ENCODE assay signal across 9 cellular contexts in genomic region chr2:85541753-85542457, GRCh38. TPM values are rescaled to one million over a fixed set of nuclear protein-coding genes. Genes with fewer than 3 reads are reported as not detected.
DNase-seq lines count a peak whose midpoint lies in the region; ATAC-seq and TF ChIP-seq lines count a peak whose summit lies in the region.
"Had no signal": no experiment of that assay in that cellular context is flagged by ENCODE, and none has a peak within 500 bp of the region (broad histone marks: within the 10 kb centered on the region; RNA-seq: fewer than 3 reads in every experiment).

No MANE protein-coding gene starts in this region.

- 53 to 56% methylated on average over 5 of the region's 5 CpGs for whole genome bisulfite sequencing in gastroesophageal sphincter (ENCODE audit: low coverage in 1 of 2), 2 donors
- WGBS in stomach, 5 donors, result 37 to 52% (median 40%) methylated on average over 5 of the region's 5 CpGs
- WGBS in testis, 2 donors, result 58 to 63% methylated on average over 5 of the region's 5 CpGs

- TF ChIP-seq EP300 in gastroesophageal sphincter (IDR thresholded peaks at IDR 0.05) (no peak), stomach (IDR thresholded peaks at IDR 0.05) (no peak)

- H3K4me1 ChIP-seq in gastroesophageal sphincter (peaks cover 6 to 59% (median 29%) of the 10 kb centered on the region in 3 donors), stomach (peaks cover 37 to 76% (median 58%) of the 10 kb centered on the region in 4 donors), testis (peaks cover 23% of the 10 kb centered on the region)

- no peaks in the 10 kb centered on the region for H3K27me3 Mint-ChIP-seq in activated CD8-positive, alpha-beta memory T cell treated with anti-CD3 and anti-CD28 coated beads, Interleukin-2, amount 10 ng/mL, durations not matched to agents 7 days and 5 days
- H3K27me3 Mint-ChIP-seq in activated T-helper 2 cell treated with anti-CD3 and anti-CD28 coated beads, Interferon-gamma antibody, Interleukin-2, Interleukin-4, amounts not matched to agents 10 μg/mL and 5 μg/mL and 100 μg/mL, durations not matched to agents 14 hours and 24 hours and 36 hours (ENCODE audit: low read depth), result no peaks in the 10 kb centered on the region

- H3K4me3 ChIP-seq in gastroesophageal sphincter (peak overlapping the region in 1 of 2 donors; percentile 82), stomach (peak overlapping the region; percentile 81 to 94 (median 90)), testis (no peak overlapping the region)

- H3K27ac Mint-ChIP-seq in activated CD8-positive, alpha-beta memory T cell treated with anti-CD3 and anti-CD28 coated beads, Interleukin-2, amount 10 ng/mL, durations not matched to agents 7 days and 5 days, result peak overlapping the region; percentile 38
- H3K27ac Mint-ChIP-seq in activated T-helper 2 cell treated with anti-CD3 and anti-CD28 coated beads, Interferon-gamma antibody, Interleukin-2, Interleukin-4, amounts not matched to agents 10 μg/mL and 5 μg/mL and 100 μg/mL, durations not matched to agents 14 hours and 24 hours and 36 hours, result no peak overlapping the region

- TF ChIP-seq POLR2A in gastroesophageal sphincter (IDR thresholded peaks at IDR 0.05) (no peak), stomach (IDR thresholded peaks at IDR 0.05) (no peak), testis (IDR thresholded peaks at IDR 0.05) (no peak)

- no peaks in the 10 kb centered on the region for H3K9me3 Mint-ChIP-seq in activated CD8-positive, alpha-beta memory T cell treated with anti-CD3 and anti-CD28 coated beads, Interleukin-2, amount 10 ng/mL, durations not matched to agents 7 days and 5 days (ENCODE audit: low read depth)
- no peaks in the 10 kb centered on the region for H3K9me3 Mint-ChIP-seq in activated T-helper 2 cell treated with anti-CD3 and anti-CD28 coated beads, Interferon-gamma antibody, Interleukin-2, Interleukin-4, amounts not matched to agents 10 μg/mL and 5 μg/mL and 100 μg/mL, durations not matched to agents 14 hours and 24 hours and 36 hours

- no peaks in the 10 kb centered on the region for H3K9me3 ChIP-seq in gastroesophageal sphincter
- H3K9me3 ChIP-seq in stomach, result no peaks in the 10 kb centered on the region
- no peaks in the 10 kb centered on the region for H3K9me3 ChIP-seq in testis

- H3K36me3 Mint-ChIP-seq in activated CD8-positive, alpha-beta memory T cell treated with anti-CD3 and anti-CD28 coated beads, Interleukin-2, amount 10 ng/mL, durations not matched to agents 7 days and 5 days, result peaks cover 63% of the 10 kb centered on the region
- H3K36me3 Mint-ChIP-seq in activated T-helper 2 cell treated with anti-CD3 and anti-CD28 coated beads, Interferon-gamma antibody, Interleukin-2, Interleukin-4, amounts not matched to agents 10 μg/mL and 5 μg/mL and 100 μg/mL, durations not matched to agents 14 hours and 24 hours and 36 hours (ENCODE audit: low read depth), result peaks cover 80% of the 10 kb centered on the region

- no peak for ATAC-seq in activated CD8-positive, alpha-beta memory T cell treated with anti-CD3 and anti-CD28 coated beads, Interleukin-2, amount 10 ng/mL, durations not matched to agents 7 days and 5 days
- ATAC-seq in gastroesophageal sphincter, result no peak

- no peak for TF ChIP-seq CTCF in gastroesophageal sphincter (IDR thresholded peaks at IDR 0.05)
- no peak for TF ChIP-seq CTCF in stomach (IDR thresholded peaks at IDR 0.05)
- no peak for TF ChIP-seq CTCF in testis (IDR thresholded peaks at IDR 0.05)

- H3K27ac ChIP-seq in gastroesophageal sphincter (peak overlapping the region; percentile 21 to 98 (median 97)), stomach (peak overlapping the region in 4 of 5 donors; percentile 97 to 100 (median 99)), testis (peak overlapping the region in 1 of 2 donors; percentile 99)
- H3K27ac ChIP-seq: C4-2B had no signal

- intact Hi-C loops in activated T-helper 2 cell treated with anti-CD3 and anti-CD28 coated beads, Interferon-gamma antibody, Interleukin-2, Interleukin-4, amounts not matched to agents 10 μg/mL and 5 μg/mL and 100 μg/mL, durations not matched to agents 14 hours and 24 hours and 36 hours (cut with micrococcal nuclease), result no loop called here
- intact Hi-C loops in stomach (cut with DNase I; ENCODE audit: low total_unique reads), result no loop called here
- intact Hi-C loops in testis (cut with DNase I; ENCODE audit: low total_unique reads), result no loop called here

- CTCF ChIA-PET in activated CD8-positive, alpha-beta memory T cell treated with anti-CD3 and anti-CD28 coated beads, Interleukin-2, amount 10 ng/mL, durations not matched to agents 7 days and 5 days (lab: Charles Lee), result interaction anchor here (1.3 to 22.1 kb wide), 3 partner anchors 10 to 113 kb away, joined by 3 to 458 read pairs (median 79); partner anchors contain the start of gene SH2D6

- peaks cover 45% of the 10 kb centered on the region for H3K4me1 Mint-ChIP-seq in activated CD8-positive, alpha-beta memory T cell treated with anti-CD3 and anti-CD28 coated beads, Interleukin-2, amount 10 ng/mL, durations not matched to agents 7 days and 5 days
- peaks cover 38% of the 10 kb centered on the region for H3K4me1 Mint-ChIP-seq in activated T-helper 2 cell treated with anti-CD3 and anti-CD28 coated beads, Interferon-gamma antibody, Interleukin-2, Interleukin-4, amounts not matched to agents 10 μg/mL and 5 μg/mL and 100 μg/mL, durations not matched to agents 14 hours and 24 hours and 36 hours (ENCODE audit: low read depth)

- no peak for DNase-seq in activated CD8-positive, alpha-beta memory T cell treated with anti-CD3 and anti-CD28 coated beads, Interleukin-2, amount 10 ng/mL, durations not matched to agents 7 days and 5 days
- no peak for DNase-seq in activated CD8-positive, alpha-beta memory T cell treated with anti-CD3 and anti-CD28 coated beads, Interleukin-2, amount 50 U/mL, for 4 hours
- DNase-seq in activated T-helper 2 cell treated with anti-CD3 and anti-CD28 coated beads, Interferon-gamma antibody, Interleukin-2, Interleukin-4, amounts not matched to agents 10 μg/mL and 5 μg/mL and 100 μg/mL, durations not matched to agents 14 hours and 24 hours and 36 hours (ENCODE audit: low spot score), result no peak
- DNase-seq in stomach (peak; percentile 40), glomerular visceral epithelial cell (ENCODE audit: extremely low spot score) (no peak), retina (no peak), testis (no peak)

- H3K36me3 ChIP-seq in gastroesophageal sphincter, result peaks cover 9 to 61% of the 10 kb centered on the region in 2 donors
- peaks cover 45 to 65% (median 60%) of the 10 kb centered on the region in 4 donors for H3K36me3 ChIP-seq in stomach
- no peaks in the 10 kb centered on the region for H3K36me3 ChIP-seq in testis (ENCODE audit: low read depth, missing control alignments)

- peak overlapping the region; percentile 96 for H3K4me3 Mint-ChIP-seq in activated CD8-positive, alpha-beta memory T cell treated with anti-CD3 and anti-CD28 coated beads, Interleukin-2, amount 10 ng/mL, durations not matched to agents 7 days and 5 days
- H3K4me3 Mint-ChIP-seq in activated T-helper 2 cell treated with anti-CD3 and anti-CD28 coated beads, Interferon-gamma antibody, Interleukin-2, Interleukin-4, amounts not matched to agents 10 μg/mL and 5 μg/mL and 100 μg/mL, durations not matched to agents 14 hours and 24 hours and 36 hours (ENCODE audit: low read depth), result peak overlapping the region; percentile 97

- no peaks in the 10 kb centered on the region for H3K27me3 ChIP-seq in gastroesophageal sphincter
- no peaks in the 10 kb centered on the region for H3K27me3 ChIP-seq in stomach
- H3K27me3 ChIP-seq in testis, result no peaks in the 10 kb centered on the region

RNA-seq across cellular contexts. Expression of gene MAT2A, which starts 2.9 kb away (rescaled TPM):
- 100 to 1,000 TPM; 271 to 336 TPM for total RNA-seq in activated CD8-positive, alpha-beta memory T cell treated with anti-CD3 and anti-CD28 coated beads, Interleukin-2, amount 10 ng/mL, durations not matched to agents 7 days and 5 days
- 395 and 403 TPM in 2 replicates for total RNA-seq in activated T-helper 2 cell treated with anti-CD3 and anti-CD28 coated beads, Interferon-gamma antibody, Interleukin-2, Interleukin-4, amounts not matched to agents 10 μg/mL and 5 μg/mL and 100 μg/mL, durations not matched to agents 14 hours and 24 hours and 36 hours
- total RNA-seq in gastroesophageal sphincter, result 100 to 1,000 TPM in 2 of 4 donors, 10 to 100 TPM in 2; 68.5 to 295 (median 130) TPM
- 100 to 1,000 TPM in 3 of 5 donors, 10 to 100 TPM in 2; 88.7 to 278 (median 190) TPM for total RNA-seq in stomach
- polyA plus RNA-seq in stomach, result 100 to 1,000 TPM in 1 of 3 donors, 10 to 100 TPM in 2; 73.3 to 107 (median 91.2) TPM
- 100 to 1,000 TPM; 219 to 268 TPM for total RNA-seq in testis
- polyA plus RNA-seq in testis (ENCODE audit: insufficient read depth, low read depth, low replicate concordance), result 198 TPM

RNA-seq across cellular contexts. Expression of gene GGCX, which starts 19.4 kb away (rescaled TPM):
- total RNA-seq in activated CD8-positive, alpha-beta memory T cell treated with anti-CD3 and anti-CD28 coated beads, Interleukin-2, amount 10 ng/mL, durations not matched to agents 7 days and 5 days, result 10 to 100 TPM; 26.0 to 26.7 TPM
- total RNA-seq in activated T-helper 2 cell treated with anti-CD3 and anti-CD28 coated beads, Interferon-gamma antibody, Interleukin-2, Interleukin-4, amounts not matched to agents 10 μg/mL and 5 μg/mL and 100 μg/mL, durations not matched to agents 14 hours and 24 hours and 36 hours, result 25.1 and 27.0 TPM in 2 replicates
- total RNA-seq in gastroesophageal sphincter (10 to 100 TPM; 16.2 to 29.3 (median 24.3) TPM), stomach (10 to 100 TPM; 12.2 to 87.5 (median 19.6) TPM), testis (10 to 100 TPM; 26.8 to 31.8 TPM)
- polyA plus RNA-seq in stomach (10 to 100 TPM in 2 of 3 donors, 1 to 10 TPM in 1; 5.2 to 15.1 (median 14.9) TPM), testis (ENCODE audit: insufficient read depth, low read depth, low replicate concordance) (21.1 TPM)

RNA-seq across cellular contexts. Expression of gene VAMP8, which starts 35.5 kb away (rescaled TPM):
- 100 to 1,000 TPM in 1 of 2 experiments, 10 to 100 TPM in 1; 99.6 to 124 TPM for total RNA-seq in activated CD8-positive, alpha-beta memory T cell treated with anti-CD3 and anti-CD28 coated beads, Interleukin-2, amount 10 ng/mL, durations not matched to agents 7 days and 5 days
- 99.7 and 101 TPM in 2 replicates for total RNA-seq in activated T-helper 2 cell treated with anti-CD3 and anti-CD28 coated beads, Interferon-gamma antibody, Interleukin-2, Interleukin-4, amounts not matched to agents 10 μg/mL and 5 μg/mL and 100 μg/mL, durations not matched to agents 14 hours and 24 hours and 36 hours
- total RNA-seq in gastroesophageal sphincter, result 10 to 100 TPM in 2 of 4 donors, 1 to 10 TPM in 1, not detected in 1; 4.9 to 30.5 (median 13.6) TPM
- total RNA-seq in stomach, result 100 to 1,000 TPM in 2 of 5 donors, 10 to 100 TPM in 1, 1 to 10 TPM in 1, not detected in 1; 2.2 to 191 (median 79.6) TPM
- 100 to 1,000 TPM; 358 to 568 (median 435) TPM for polyA plus RNA-seq in stomach
- total RNA-seq in testis, result 10 to 100 TPM; 10.8 to 13.9 TPM
- 59.0 TPM for polyA plus RNA-seq in testis (ENCODE audit: insufficient read depth, low read depth, low replicate concordance)

RNA-seq across cellular contexts. Expression of gene VAMP5, which starts 42.3 kb away (rescaled TPM):
- 10 to 100 TPM; 84.4 to 88.4 TPM for total RNA-seq in activated CD8-positive, alpha-beta memory T cell treated with anti-CD3 and anti-CD28 coated beads, Interleukin-2, amount 10 ng/mL, durations not matched to agents 7 days and 5 days
- total RNA-seq in activated T-helper 2 cell treated with anti-CD3 and anti-CD28 coated beads, Interferon-gamma antibody, Interleukin-2, Interleukin-4, amounts not matched to agents 10 μg/mL and 5 μg/mL and 100 μg/mL, durations not matched to agents 14 hours and 24 hours and 36 hours, result 41.0 and 41.3 TPM in 2 replicates
- total RNA-seq in gastroesophageal sphincter, result 10 to 100 TPM; 37.6 to 56.5 (median 51.2) TPM
- total RNA-seq in stomach, result 10 to 100 TPM in 4 of 5 donors, 1 to 10 TPM in 1; 7.7 to 82.6 (median 29.5) TPM
- polyA plus RNA-seq in stomach, result 10 to 100 TPM; 87.7 to 95.1 (median 90.4) TPM
- total RNA-seq in testis, result 10 to 100 TPM in 1 of 2 donors, 1 to 10 TPM in 1; 4.9 to 17.5 TPM
- 36.8 TPM for polyA plus RNA-seq in testis (ENCODE audit: insufficient read depth, low read depth, low replicate concordance)

RNA-seq across cellular contexts. Expression of gene RNF181, which starts 53.6 kb away (rescaled TPM):
- total RNA-seq in activated CD8-positive, alpha-beta memory T cell treated with anti-CD3 and anti-CD28 coated beads, Interleukin-2, amount 10 ng/mL, durations not matched to agents 7 days and 5 days, result 100 to 1,000 TPM; 100 to 110 TPM
- total RNA-seq in activated T-helper 2 cell treated with anti-CD3 and anti-CD28 coated beads, Interferon-gamma antibody, Interleukin-2, Interleukin-4, amounts not matched to agents 10 μg/mL and 5 μg/mL and 100 μg/mL, durations not matched to agents 14 hours and 24 hours and 36 hours, result 130 and 134 TPM in 2 replicates
- 100 to 1,000 TPM; 113 to 174 (median 148) TPM for total RNA-seq in gastroesophageal sphincter
- total RNA-seq in stomach, result 100 to 1,000 TPM in 1 of 5 donors, 10 to 100 TPM in 3, not detected in 1; 11.3 to 143 (median 79.1) TPM
- polyA plus RNA-seq in stomach, result 100 to 1,000 TPM; 217 to 272 (median 223) TPM
- 100 to 1,000 TPM; 119 to 137 TPM for total RNA-seq in testis
- 189 TPM for polyA plus RNA-seq in testis (ENCODE audit: insufficient read depth, low read depth, low replicate concordance)

Comparison
In these comparisons a context has a peak if more than half of its experiments do, and no peak if none do; other contexts are left out.
1. H3K4me3 ChIP-seq: peak in stomach (4 of 4); none in testis (0 of 2).